Comparison of ENCODE assay signal across 8 cellular contexts in genomic region chr14:64387232-64387737, GRCh38. TPM values are rescaled to one million over a fixed set of nuclear protein-coding genes. Genes with fewer than 3 reads are reported as not detected.
DNase-seq lines count a peak whose midpoint lies in the region; ATAC-seq and TF ChIP-seq lines count a peak whose summit lies in the region.

No MANE protein-coding gene starts in this region.

- H3K4me1 ChIP-seq in tibial artery: peaks cover 0 to 45% (median 10%) of the 10 kb centered on the region in 4 donors

- H3K36me3 ChIP-seq in tibial artery: peaks cover 0 to 11% (median 9%) of the 10 kb centered on the region in 3 donors

- peak overlapping the region; percentile 92 to 96 for H3K27ac ChIP-seq in tibial artery

- peak; percentile 62 for DNase-seq in DMS53 (lab: John Stamatoyannopoulos, UW)
- no peak for DNase-seq in DMS53 treated with DMSO at 0.1 percent for 48 hours (lab: John Stamatoyannopoulos, UW; ENCODE audit: unreplicated experiment)
- DNase-seq in NOMO-1 treated with DMSO at 0.1 percent for 48 hours (lab: John Stamatoyannopoulos, UW; ENCODE audit: unreplicated experiment): peak; percentile 20
- peak; percentile 15 for DNase-seq in cerebellum (ENCODE audit: low spot score)
- DNase-seq in lower leg skin (ENCODE audit: low spot score in 2 of 2): peak in 1 of 2 donors; percentile 92
- peak in 1 of 2 donors; percentile 48 for DNase-seq in tibial artery
- no peak for DNase-seq in GM19240 (ENCODE audit: insufficient read length, low spot score)

- H3K9me3 ChIP-seq in tibial artery: no peaks in the 10 kb centered on the region

- peak overlapping the region; percentile 52 for H3K4me3 ChIP-seq in lower leg skin (ENCODE audit: low read depth, poor library complexity, severe bottlenecking)
- H3K4me3 ChIP-seq in tibial artery: peak overlapping the region; percentile 60 to 72

- no peak for TF ChIP-seq POLR2A in lower leg skin (IDR thresholded peaks at IDR 0.05)

- WGBS in lower leg skin, 2 donors: 3 to 11% methylated on average over 10 to 24 of the region's 25 CpGs

- TF ChIP-seq CTCF in lower leg skin (IDR thresholded peaks at IDR 0.05): no peak
- TF ChIP-seq CTCF in tibial artery (IDR thresholded peaks at IDR 0.05): no peak

- no peaks in the 10 kb centered on the region for H3K27me3 ChIP-seq in tibial artery

- ATAC-seq in HG02623 (IDR thresholded peaks at IDR 0.05; ENCODE audit: unreplicated experiment): peak; percentile 15

- intact Hi-C loops in lower leg skin (cut with DNase I; ENCODE audit: low total_unique reads) (no loop called here), tibial artery (cut with DNase I; ENCODE audit: low total_unique reads) (no loop called here)

RNA-seq across cellular contexts. Expression of gene MTHFD1, which starts 0.9 kb away (rescaled TPM):
- 35.1 TPM for total RNA-seq in cerebellum
- 10 to 100 TPM; 26.3 to 28.7 (median 27.9) TPM for total RNA-seq in lower leg skin

Comparison
In these comparisons a context has a peak if more than half of its experiments do, and no peak if none do; other contexts are left out.
1. DNase-seq: peak in DMS53 (single experiment), NOMO-1 treated with DMSO at 0.1 percent for 48 hours (single experiment) and cerebellum (single experiment); none in DMS53 treated with DMSO at 0.1 percent for 48 hours (single experiment) and GM19240 (single experiment).